2 cellular contexts compared by ENCODE assay signal in the genomic region with DNA sequence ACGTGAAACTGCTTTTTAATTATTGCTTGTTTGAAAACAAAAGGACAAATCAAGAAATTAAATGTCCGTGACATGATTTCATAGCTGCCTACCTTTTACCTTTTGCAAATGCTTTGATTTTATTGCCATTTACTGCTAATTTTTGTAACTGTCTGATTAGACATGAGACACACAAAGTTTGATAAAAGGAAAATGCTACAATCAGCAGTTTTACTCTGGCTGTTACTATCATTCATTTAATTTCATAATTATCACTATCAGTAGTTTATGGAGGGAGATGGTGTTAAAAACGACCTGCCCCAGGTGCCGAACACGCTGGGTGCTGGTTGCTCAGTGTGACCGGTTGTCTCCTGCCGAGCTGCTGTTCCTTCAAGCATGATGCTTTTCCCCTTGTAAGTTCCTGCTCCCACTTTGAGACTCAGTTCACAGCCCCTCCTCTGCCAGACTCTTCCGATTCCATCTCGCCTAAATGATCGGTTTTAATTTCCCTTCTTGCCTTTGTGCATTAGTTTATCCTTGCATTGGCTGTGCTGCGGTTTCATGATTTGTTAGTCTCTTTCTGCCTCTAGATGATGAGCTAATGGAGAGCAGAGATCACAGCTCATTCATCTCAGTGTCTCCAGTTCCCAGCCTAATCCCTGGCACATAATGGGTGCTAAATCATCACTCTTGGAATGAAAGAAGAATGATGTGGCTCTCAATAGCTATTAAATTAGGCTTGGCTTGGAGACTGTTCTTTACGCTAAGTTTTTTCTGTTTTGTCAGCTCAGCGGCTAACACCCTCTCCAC.
TF ChIP-seq lines count a peak whose summit lies in the region.

No MANE protein-coding gene starts in this region.

TF ChIP-seq in SK-N-SH, 30 proteins besides CTCF, POLR2A, EP300 and RAD21 (continued from another document):
- TF ChIP-seq FOXJ3 (CRISPR knock-in tag; IDR thresholded peaks at IDR 0.05) (no peak), USF2 (IDR thresholded peaks at IDR 0.05; ENCODE audit: borderline replicate concordance, low read depth, low read length) (no peak), ZBTB33 (IDR thresholded peaks at IDR 0.05; ENCODE audit: borderline replicate concordance, low read depth) (no peak), SMC3 (IDR thresholded peaks at IDR 0.05; ENCODE audit: low read depth, low read length) (no peak)

TF ChIP-seq in SK-N-SH treated with all-trans-retinoic acid at 6 μM for 48 hours, 23 proteins besides CTCF, POLR2A, EP300 and RAD21 (continued from another document):
- TF ChIP-seq CREB5 (CRISPR knock-in tag; IDR thresholded peaks at IDR 0.05; ENCODE audit: low read depth) (no peak), ARNTL (CRISPR knock-in tag; IDR thresholded peaks at IDR 0.05; ENCODE audit: borderline replicate concordance, low read depth) (no peak), ESRRG (CRISPR knock-in tag; IDR thresholded peaks at IDR 0.05) (no peak), SNAI2 (CRISPR knock-in tag; IDR thresholded peaks at IDR 0.05) (no peak), BACH2 (CRISPR knock-in tag; IDR thresholded peaks at IDR 0.05; ENCODE audit: borderline replicate concordance) (no peak), TOX (CRISPR knock-in tag; IDR thresholded peaks at IDR 0.05; ENCODE audit: borderline replicate concordance) (no peak), ZFP3 (CRISPR knock-in tag; IDR thresholded peaks at IDR 0.05) (no peak), ZNF70 (CRISPR knock-in tag; IDR thresholded peaks at IDR 0.05) (no peak), ZC3H10 (CRISPR knock-in tag; IDR thresholded peaks at IDR 0.05) (no peak)
- TF ChIP-seq, protein P1, sequence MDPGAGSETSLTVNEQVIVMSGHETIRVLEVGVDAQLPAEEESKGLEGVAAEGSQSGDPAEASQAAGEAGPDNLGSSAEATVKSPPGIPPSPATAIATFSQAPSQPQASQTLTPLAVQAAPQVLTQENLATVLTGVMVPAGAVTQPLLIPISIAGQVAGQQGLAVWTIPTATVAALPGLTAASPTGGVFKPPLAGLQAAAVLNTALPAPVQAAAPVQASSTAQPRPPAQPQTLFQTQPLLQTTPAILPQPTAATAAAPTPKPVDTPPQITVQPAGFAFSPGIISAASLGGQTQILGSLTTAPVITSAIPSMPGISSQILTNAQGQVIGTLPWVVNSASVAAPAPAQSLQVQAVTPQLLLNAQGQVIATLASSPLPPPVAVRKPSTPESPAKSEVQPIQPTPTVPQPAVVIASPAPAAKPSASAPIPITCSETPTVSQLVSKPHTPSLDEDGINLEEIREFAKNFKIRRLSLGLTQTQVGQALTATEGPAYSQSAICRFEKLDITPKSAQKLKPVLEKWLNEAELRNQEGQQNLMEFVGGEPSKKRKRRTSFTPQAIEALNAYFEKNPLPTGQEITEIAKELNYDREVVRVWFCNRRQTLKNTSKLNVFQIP (CRISPR knock-in tag; IDR thresholded peaks at IDR 0.05; ENCODE audit: borderline replicate concordance, low read depth) = no peak
